In genomic region chr20:22350624-22351023, GRCh38 we compare ENCODE assay signal across 28 cellular contexts.
"Had no signal": no experiment of that assay in that cellular context is flagged by ENCODE, and none has a peak within 500 bp of the region (broad histone marks: within the 10 kb centered on the region; RNA-seq: fewer than 3 reads in every experiment).

No MANE protein-coding gene starts in this region.

- FAIRE-seq: small intestine, urothelium cell line had no signal

- H3K4me1 ChIP-seq: parathyroid adenoma, psoas muscle, right lobe of liver, stomach, thyroid gland, tibial nerve, upper lobe of left lung, vagina had no signal

- DNase-seq: naive thymus-derived CD8-positive, alpha-beta T cell; nephron progenitor cell; nucleus accumbens; ovary; posterior cingulate gyrus; psoas muscle; right cardiac atrium; right lobe of liver; sigmoid colon; small intestine; stimulated activated CD4-positive, alpha-beta T cell treated with anti-CD3 and anti-CD28 coated beads, Interleukin-15, amount 100 ng/mL, for 24 hours; stimulated activated CD4-positive, alpha-beta T cell treated with anti-CD3 and anti-CD28 coated beads, Interleukin-2, amount 100 ng/mL, for 24 hours; stimulated activated CD4-positive, alpha-beta T cell treated with anti-CD3 and anti-CD28 coated beads, Interleukin-2, amount 100 ng/mL, for 48 hours; stimulated activated CD4-positive, alpha-beta T cell treated with anti-CD3 and anti-CD28 coated beads, Interleukin-4, amount 100 ng/mL, for 24 hours; stimulated activated naive B cell treated with anti-CD40 and anti-IgM and Interleukin-4, amounts not matched to agents 10 μg/mL and 1 μg/mL and 100 μg/mL, for 72 hours; stimulated activated naive CD4-positive, alpha-beta T cell treated with Interleukin-2 at 50 U/mL for 16 hours; stomach; thyroid gland; trophoblast cell; upper lobe of left lung had no signal

- H3K9me3 ChIP-seq: neutrophil, ovary, psoas muscle, right lobe of liver, sigmoid colon, thoracic aorta, thyroid gland, tibial nerve, upper lobe of left lung, vagina had no signal

- H3K27ac ChIP-seq: neutrophil, ovary, parathyroid adenoma, psoas muscle, right lobe of liver, sigmoid colon, stomach, thoracic aorta, thyroid gland, tibial nerve, upper lobe of left lung, vagina had no signal

- H3K27me3 ChIP-seq: neutrophil, ovary, right lobe of liver, thyroid gland, tibial nerve, upper lobe of left lung, vagina had no signal

- ATAC-seq: naive thymus-derived CD8-positive, alpha-beta T cell; natural killer cell treated with Interleukin-12 subunit alpha and Interleukin-12 subunit beta and Interleukin-15 and Interleukin-18, amount 100 ng/mL, for 72 hours; psoas muscle; right cardiac atrium; right lobe of liver; stimulated activated effector memory CD8-positive, alpha-beta T cell treated with anti-CD3 and anti-CD28 coated beads, Interleukin-12 subunit alpha, Interleukin-12 subunit beta, amount 100 ng/mL, for 72 hours; stimulated activated naive B cell treated with anti-CD40 and anti-IgM and Interleukin-4, amounts not matched to agents 10 μg/mL and 1 μg/mL and 100 μg/mL, for 72 hours had no signal

- H3K36me3 ChIP-seq: neutrophil, ovary, right lobe of liver, sigmoid colon, stomach, thoracic aorta, thyroid gland, tibial nerve, upper lobe of left lung, vagina had no signal

- H3K4me3 ChIP-seq: ovary, psoas muscle, right lobe of liver, sigmoid colon, stomach, thoracic aorta, thyroid gland, tibial nerve, upper lobe of left lung, vagina had no signal
